Comparison of ENCODE assay signal across 12 cellular contexts in genomic region chr2:61145990-61146389, GRCh38. TPM values are rescaled to one million over a fixed set of nuclear protein-coding genes. Genes with fewer than 3 reads are reported as not detected.
A peak's percentile ranks its signal among the peaks of the same experiment; 100 is the strongest.
DNase-seq lines count a peak whose midpoint lies in the region; ATAC-seq, FAIRE-seq and TF ChIP-seq lines count a peak whose summit lies in the region.
"Had no signal": no experiment of that assay in that cellular context is flagged by ENCODE, and none has a peak within 500 bp of the region (broad histone marks: within the 10 kb centered on the region; RNA-seq: fewer than 3 reads in every experiment).

No MANE protein-coding gene starts in this region.

- intact Hi-C loops in lower lobe of right lung (cut with DNase I): no loop called here
- intact Hi-C loops in upper lobe of right lung (cut with DNase I): no loop called here
- intact Hi-C loops in sciatic nerve (cut with DNase I): no loop called here
- intact Hi-C loops in body of pancreas (cut with DNase I): no loop called here

- H3K9ac ChIP-seq in astrocyte (ENCODE audit: low read length): no peak overlapping the region

- H3K9me3 Mint-ChIP-seq in stimulated activated naive CD8-positive, alpha-beta T cell treated with anti-CD3 and anti-CD28 coated beads, Interleukin-15, Interleukin-2, amounts not matched to agents 100 ng/mL and 50 ng/mL, for 24 hours: no peaks in the 10 kb centered on the region
- no peaks in the 10 kb centered on the region for H3K9me3 Mint-ChIP-seq in astrocyte (ENCODE audit: unreplicated experiment)

- no peaks in the 10 kb centered on the region for H4K20me1 ChIP-seq in astrocyte (ENCODE audit: insufficient read depth, low read length)

- H3K4me3 Mint-ChIP-seq in stimulated activated naive CD8-positive, alpha-beta T cell treated with anti-CD3 and anti-CD28 coated beads, Interleukin-15, Interleukin-2, amounts not matched to agents 100 ng/mL and 50 ng/mL, for 24 hours: peak overlapping the region; percentile 70
- peak overlapping the region; percentile 89 for H3K4me3 Mint-ChIP-seq in astrocyte (ENCODE audit: unreplicated experiment)

- TF ChIP-seq POLR2A in body of pancreas (IDR thresholded peaks at IDR 0.05): no peak

- H3K4me3 ChIP-seq in astrocyte (ENCODE audit: insufficient read depth, low read depth, low read length) (no peak overlapping the region), lower lobe of right lung (peak overlapping the region; percentile 73), upper lobe of right lung (peak overlapping the region; percentile 75), body of pancreas (no peak overlapping the region)

- peaks cover 10% of the 10 kb centered on the region for H3K4me1 Mint-ChIP-seq in stimulated activated naive CD8-positive, alpha-beta T cell treated with anti-CD3 and anti-CD28 coated beads, Interleukin-15, Interleukin-2, amounts not matched to agents 100 ng/mL and 50 ng/mL, for 24 hours (ENCODE audit: low read depth)
- peaks cover 4% of the 10 kb centered on the region for H3K4me1 Mint-ChIP-seq in astrocyte (ENCODE audit: low read depth, unreplicated experiment)

- H3K27me3 ChIP-seq in astrocyte (ENCODE audit: insufficient read depth, low read length) (no peaks in the 10 kb centered on the region), lower lobe of right lung (ENCODE audit: low read depth) (no peaks in the 10 kb centered on the region), upper lobe of right lung (no peaks in the 10 kb centered on the region), body of pancreas (no peaks in the 10 kb centered on the region)
- H3K27me3 ChIP-seq: BE2C had no signal

- no peak for FAIRE-seq in astrocyte (lab: Jason Lieb, UNC)

- TF ChIP-seq CTCF in astrocyte (IDR thresholded peaks at IDR 0.05; ENCODE audit: insufficient read depth, low read depth, low read length) (no peak), lower lobe of right lung (IDR thresholded peaks at IDR 0.05) (no peak), upper lobe of right lung (IDR thresholded peaks at IDR 0.05) (no peak), body of pancreas (IDR thresholded peaks at IDR 0.05) (no peak)

- no peaks in the 10 kb centered on the region for H3K9me3 ChIP-seq in astrocyte (ENCODE audit: insufficient read depth, low read depth, low read length)
- H3K9me3 ChIP-seq in lower lobe of right lung: no peaks in the 10 kb centered on the region
- no peaks in the 10 kb centered on the region for H3K9me3 ChIP-seq in upper lobe of right lung
- H3K9me3 ChIP-seq in body of pancreas: no peaks in the 10 kb centered on the region
- H3K9me3 ChIP-seq: BE2C had no signal

- peaks cover 3% of the 10 kb centered on the region for H3K27me3 Mint-ChIP-seq in stimulated activated naive CD8-positive, alpha-beta T cell treated with anti-CD3 and anti-CD28 coated beads, Interleukin-15, Interleukin-2, amounts not matched to agents 100 ng/mL and 50 ng/mL, for 24 hours
- H3K27me3 Mint-ChIP-seq in astrocyte (ENCODE audit: low read depth, unreplicated experiment): no peaks in the 10 kb centered on the region

- 91 to 98% methylated on average over 2 of the region's 2 CpGs for WGBS in body of pancreas, 2 donors

- H3K27ac ChIP-seq in astrocyte (ENCODE audit: low read depth, low read length) (no peak overlapping the region), lower lobe of right lung (no peak overlapping the region), upper lobe of right lung (no peak overlapping the region), body of pancreas (peak overlapping the region in 1 of 4 donors; percentile 77)

- H3K4me1 ChIP-seq in astrocyte (ENCODE audit: insufficient read depth, low read length) (no peaks in the 10 kb centered on the region), lower lobe of right lung (peaks cover 6% of the 10 kb centered on the region), upper lobe of right lung (peaks cover 7% of the 10 kb centered on the region), body of pancreas (peaks cover 6% of the 10 kb centered on the region)
- H3K4me1 ChIP-seq: BE2C had no signal

- peaks cover 32% of the 10 kb centered on the region for H3K36me3 Mint-ChIP-seq in stimulated activated naive CD8-positive, alpha-beta T cell treated with anti-CD3 and anti-CD28 coated beads, Interleukin-15, Interleukin-2, amounts not matched to agents 100 ng/mL and 50 ng/mL, for 24 hours (ENCODE audit: low read depth)
- H3K36me3 Mint-ChIP-seq in astrocyte (ENCODE audit: low read depth, unreplicated experiment): peaks cover 8% of the 10 kb centered on the region

- H3K36me3 ChIP-seq in astrocyte (ENCODE audit: insufficient read depth, low read length) (peaks cover 3% of the 10 kb centered on the region), lower lobe of right lung (peaks cover 24% of the 10 kb centered on the region), upper lobe of right lung (peaks cover 11% of the 10 kb centered on the region), body of pancreas (replicated peaks in 1 of 2; ENCODE audit: insufficient read depth in 1 of 2, low read depth in 2 of 2) (peaks cover 0 to 5% of the 10 kb centered on the region in 2 donors)
- H3K36me3 ChIP-seq: BE2C had no signal

- H3K79me2 ChIP-seq in astrocyte (ENCODE audit: insufficient read depth, low read length): peaks cover 4% of the 10 kb centered on the region

- peak overlapping the region; percentile 88 for H3K4me2 ChIP-seq in astrocyte (ENCODE audit: low read length)

- H3K27ac Mint-ChIP-seq in stimulated activated naive CD8-positive, alpha-beta T cell treated with anti-CD3 and anti-CD28 coated beads, Interleukin-15, Interleukin-2, amounts not matched to agents 100 ng/mL and 50 ng/mL, for 24 hours: no peak overlapping the region
- no peak overlapping the region for H3K27ac Mint-ChIP-seq in astrocyte (ENCODE audit: unreplicated experiment)

- no peak for DNase-seq in stimulated activated naive CD8-positive, alpha-beta T cell treated with anti-CD3 and anti-CD28 coated beads, Interleukin-15, Interleukin-2, amounts not matched to agents 100 U/mL and 50 U/mL, for 24 hours
- DNase-seq in astrocyte (ENCODE audit: low read depth): no peak
- no peak for DNase-seq in lower lobe of right lung
- no peak for DNase-seq in upper lobe of right lung
- DNase-seq in sciatic nerve (ENCODE audit: low spot score): no peak
- no peak for DNase-seq in body of pancreas
- no peak for DNase-seq in middle frontal gyrus (ENCODE audit: extremely low spot score, low spot score)
- DNase-seq: BE2C; NCI-H2171; RPMI8226; stimulated activated CD4-positive, alpha-beta T cell treated with anti-CD3 and anti-CD28 coated beads, Interleukin-4, amount 100 ng/mL, for 1 hour had no signal

- no peak overlapping the region for H2AFZ ChIP-seq in astrocyte (ENCODE audit: low read depth, low read length)

- ATAC-seq in stimulated activated naive CD8-positive, alpha-beta T cell treated with anti-CD3 and anti-CD28 coated beads, Interleukin-15, Interleukin-2, amounts not matched to agents 100 U/mL and 50 U/mL, for 24 hours: no peak
- ATAC-seq in lower lobe of right lung (no peak), upper lobe of right lung (no peak), sciatic nerve (no peak), body of pancreas (no peak)

RNA-seq across cellular contexts. Expression of gene C2orf74, which starts 16.0 kb away (rescaled TPM):
- total RNA-seq in astrocyte: 9.0 and 11.5 TPM in 2 replicates
- 17.4 TPM for total RNA-seq in lower lobe of right lung
- total RNA-seq in upper lobe of right lung: 15.1 TPM
- total RNA-seq in sciatic nerve: 28.4 TPM
- 10 to 100 TPM in 1 of 2 donors, 1 to 10 TPM in 1; 3.9 to 25.7 TPM for total RNA-seq in body of pancreas

Comparison
In these comparisons a context has a peak if more than half of its experiments do, and no peak if none do; other contexts are left out.
1. H3K4me3 ChIP-seq: peak in lower lobe of right lung (single experiment) and upper lobe of right lung (single experiment); none in astrocyte (single experiment) and body of pancreas (0 of 2).